ENCODE assay signal across 16 cellular contexts in genomic region chrX:47514553-47515235, GRCh38. TPM values are rescaled to one million over a fixed set of nuclear protein-coding genes. Genes with fewer than 3 reads are reported as not detected.
DNase-seq lines count a peak whose midpoint lies in the region; TF ChIP-seq lines count a peak whose summit lies in the region.
"Had no signal": no experiment of that assay in that cellular context is flagged by ENCODE, and none has a peak within 500 bp of the region (broad histone marks: within the 10 kb centered on the region; RNA-seq: fewer than 3 reads in every experiment).

No MANE protein-coding gene starts in this region.

- H3K27ac ChIP-seq in Karpas-422 (ENCODE audit: low read length), result no peak overlapping the region
- H3K27ac ChIP-seq: SJSA1, tibial nerve had no signal

- H3K9me3 Mint-ChIP-seq in activated naive CD4-positive, alpha-beta T cell treated with anti-CD3 and anti-CD28 coated beads, Interleukin-2, amount 50 U/mL, for 24 hours, result no peaks in the 10 kb centered on the region
- H3K9me3 Mint-ChIP-seq in immature natural killer cell (peaks cover 0 to 2% (median 0%) of the 10 kb centered on the region in 6 donors), type B pancreatic cell (no peaks in the 10 kb centered on the region)
- no peaks in the 10 kb centered on the region for H3K9me3 Mint-ChIP-seq in activated T-cell treated with anti-CD3 and anti-CD28 coated beads, Interleukin-2, amount 50 U/mL, for 24 hours
- H3K9me3 Mint-ChIP-seq: activated naive CD4-positive, alpha-beta T cell treated with anti-CD3 and anti-CD28 coated beads, Interleukin-2, amount 50 U/mL, for 72 hours had no signal

- H3K4me1 ChIP-seq in Karpas-422 (ENCODE audit: low read length), result no peaks in the 10 kb centered on the region
- H3K4me1 ChIP-seq: SJSA1, tibial nerve had no signal

- H2AFZ ChIP-seq in Karpas-422 (ENCODE audit: low read length), result no peak overlapping the region

- no peak overlapping the region for H3K27ac Mint-ChIP-seq in activated naive CD4-positive, alpha-beta T cell treated with anti-CD3 and anti-CD28 coated beads, Interleukin-2, amount 50 U/mL, for 24 hours
- peak overlapping the region in 2 of 6 donors; percentile 5 to 66 for H3K27ac Mint-ChIP-seq in immature natural killer cell
- no peak overlapping the region for H3K27ac Mint-ChIP-seq in type B pancreatic cell
- no peak overlapping the region for H3K27ac Mint-ChIP-seq in activated T-cell treated with anti-CD3 and anti-CD28 coated beads, Interleukin-2, amount 50 U/mL, for 24 hours

- no peaks in the 10 kb centered on the region for H3K27me3 Mint-ChIP-seq in activated naive CD4-positive, alpha-beta T cell treated with anti-CD3 and anti-CD28 coated beads, Interleukin-2, amount 50 U/mL, for 24 hours
- H3K27me3 Mint-ChIP-seq in immature natural killer cell (ENCODE audit: low read depth in 3 of 3) (peaks cover 6 to 13% (median 10%) of the 10 kb centered on the region in 3 donors), type B pancreatic cell (peaks cover 16% of the 10 kb centered on the region)
- peaks cover 29% of the 10 kb centered on the region for H3K27me3 Mint-ChIP-seq in activated T-cell treated with anti-CD3 and anti-CD28 coated beads, Interleukin-2, amount 50 U/mL, for 24 hours

- peaks cover 15% of the 10 kb centered on the region for H3K4me1 Mint-ChIP-seq in activated naive CD4-positive, alpha-beta T cell treated with anti-CD3 and anti-CD28 coated beads, Interleukin-2, amount 50 U/mL, for 24 hours
- H3K4me1 Mint-ChIP-seq in immature natural killer cell, result peaks cover 13 to 25% of the 10 kb centered on the region in 2 donors
- H3K4me1 Mint-ChIP-seq in type B pancreatic cell (ENCODE audit: unreplicated experiment), result peaks cover 5% of the 10 kb centered on the region
- peaks cover 10% of the 10 kb centered on the region for H3K4me1 Mint-ChIP-seq in activated T-cell treated with anti-CD3 and anti-CD28 coated beads, Interleukin-2, amount 50 U/mL, for 24 hours (ENCODE audit: low read depth)

- no peaks in the 10 kb centered on the region for H3K27me3 ChIP-seq in Karpas-422 (ENCODE audit: low read length)
- H3K27me3 ChIP-seq: SJSA1, tibial nerve had no signal

- no peaks in the 10 kb centered on the region for H3K36me3 Mint-ChIP-seq in activated naive CD4-positive, alpha-beta T cell treated with anti-CD3 and anti-CD28 coated beads, Interleukin-2, amount 50 U/mL, for 24 hours
- H3K36me3 Mint-ChIP-seq in immature natural killer cell (peaks cover 0 to 4% (median 0%) of the 10 kb centered on the region in 3 donors), type B pancreatic cell (no peaks in the 10 kb centered on the region)
- H3K36me3 Mint-ChIP-seq in activated T-cell treated with anti-CD3 and anti-CD28 coated beads, Interleukin-2, amount 50 U/mL, for 24 hours (ENCODE audit: low read depth), result no peaks in the 10 kb centered on the region

- H3K79me2 ChIP-seq in Karpas-422 (ENCODE audit: low read length), result no peaks in the 10 kb centered on the region

- no peak overlapping the region for H3K9ac ChIP-seq in Karpas-422 (ENCODE audit: low read length)

- H3K4me3 ChIP-seq in Karpas-422 (ENCODE audit: low read length), result no peak overlapping the region
- H3K4me3 ChIP-seq: SJSA1, tibial nerve had no signal

- no peaks in the 10 kb centered on the region for H3K36me3 ChIP-seq in Karpas-422 (ENCODE audit: insufficient read depth, low read length)
- H3K36me3 ChIP-seq: SJSA1, tibial nerve had no signal

- no peaks in the 10 kb centered on the region for H3K9me3 ChIP-seq in Karpas-422 (ENCODE audit: low read length)
- H3K9me3 ChIP-seq: SJSA1, tibial nerve had no signal

- no peak for DNase-seq in activated naive CD4-positive, alpha-beta T cell treated with anti-CD3 and anti-CD28 coated beads, Interleukin-2, amount 50 U/mL, for 16 hours
- DNase-seq in amniotic epithelial cell (ENCODE audit: low read depth), result peak; percentile 89
- DNase-seq in immature natural killer cell, result no peak
- no peak for DNase-seq in type B pancreatic cell (ENCODE audit: extremely low spot score, unreplicated experiment)
- DNase-seq in Karpas-422, result no peak
- DNase-seq in cerebellar cortex (ENCODE audit: low spot score), result no peak
- DNase-seq in activated T-cell treated with anti-CD3 and anti-CD28 coated beads, Interleukin-2, amount 50 U/mL, for 24 hours, result no peak
- DNase-seq: 8988T; NCI-H2029; NCI-H774; occipital lobe; stimulated activated CD4-positive, alpha-beta T cell treated with anti-CD3 and anti-CD28 coated beads, Interleukin-15, amount 100 ng/mL, for 24 hours had no signal

- no peaks in the 10 kb centered on the region for H3K9me2 ChIP-seq in Karpas-422 (replicated peaks; ENCODE audit: insufficient read depth, low read length)

- H3K4me3 Mint-ChIP-seq in activated naive CD4-positive, alpha-beta T cell treated with anti-CD3 and anti-CD28 coated beads, Interleukin-2, amount 50 U/mL, for 24 hours, result peak overlapping the region; percentile 45
- peak overlapping the region in 4 of 5 donors; percentile 3 to 92 (median 17) for H3K4me3 Mint-ChIP-seq in immature natural killer cell
- H3K4me3 Mint-ChIP-seq in type B pancreatic cell, result peak overlapping the region; percentile 30
- no peak overlapping the region for H3K4me3 Mint-ChIP-seq in activated T-cell treated with anti-CD3 and anti-CD28 coated beads, Interleukin-2, amount 50 U/mL, for 24 hours

- no peak overlapping the region for H3K4me2 ChIP-seq in Karpas-422 (ENCODE audit: low read depth, low read length, poor library complexity, severe bottlenecking)

- H4K20me1 ChIP-seq in Karpas-422 (ENCODE audit: insufficient read depth, low read depth, low read length), result no peaks in the 10 kb centered on the region

- no peak for TF ChIP-seq CTCF in type B pancreatic cell (conservative IDR thresholded peaks at IDR 0.05)

RNA-seq across cellular contexts. Expression of gene ZNF41, which starts 31.7 kb away (rescaled TPM):
- 1 to 10 TPM in 2 of 3 donors, under 1 TPM in 1; 0.08 to 5.4 (median 2.5) TPM for polyA plus RNA-seq in immature natural killer cell
- total RNA-seq in type B pancreatic cell (ENCODE audit: low replicate concordance), result 7.5 and 9.3 TPM in 2 replicates
- 9.7 and 11.1 TPM in 2 replicates for total RNA-seq in Karpas-422 (2014; rRNA removed; shearing (Covaris generic); ENCODE audit: low replicate concordance)

RNA-seq across cellular contexts. Expression of gene ARAF, which starts 46.3 kb away (rescaled TPM):
- polyA plus RNA-seq in immature natural killer cell, result 100 to 1,000 TPM in 1 of 3 donors, 10 to 100 TPM in 2; 53.5 to 122 (median 68.5) TPM
- total RNA-seq in type B pancreatic cell (ENCODE audit: low replicate concordance), result 56.2 and 60.7 TPM in 2 replicates
- total RNA-seq in Karpas-422 (2014; rRNA removed; shearing (Covaris generic); ENCODE audit: low replicate concordance), result 16.4 and 16.5 TPM in 2 replicates
